8 cellular contexts compared by ENCODE assay signal in the genomic region with DNA sequence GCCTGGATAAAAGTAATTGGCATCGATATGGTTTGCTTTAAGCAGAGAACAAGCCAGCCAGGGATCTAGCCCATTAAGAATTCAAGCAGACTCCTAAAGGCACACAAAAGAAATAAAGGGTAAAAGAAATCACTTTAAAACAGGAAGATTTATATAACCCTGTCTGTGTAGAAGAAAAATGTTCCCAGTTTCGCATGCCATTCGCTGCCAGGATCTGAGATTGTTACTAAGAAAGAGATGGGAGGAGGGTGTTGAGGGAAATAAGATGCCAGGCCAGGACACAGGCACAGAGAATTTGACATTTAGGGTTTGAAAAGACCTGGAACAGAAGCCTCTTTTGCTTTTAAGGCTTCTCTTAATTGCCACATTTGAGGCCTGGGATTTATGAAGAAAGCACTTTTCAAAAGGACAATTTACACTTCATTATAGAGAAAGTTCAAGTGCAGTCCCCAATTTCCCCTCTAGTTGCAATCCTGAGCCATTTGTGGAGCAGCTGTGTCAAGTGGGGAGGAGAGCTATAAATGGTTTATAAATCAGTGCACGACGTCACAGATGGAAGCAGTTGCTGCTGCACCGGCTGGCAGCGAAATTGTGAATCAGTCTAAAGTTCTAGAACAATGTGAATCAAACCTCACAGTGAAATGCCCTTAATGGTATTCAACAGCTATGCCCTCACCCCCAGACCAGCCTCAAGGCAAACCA. TPM values are rescaled to one million over a fixed set of nuclear protein-coding genes. Genes with fewer than 3 reads are reported as not detected.
DNase-seq lines count a peak whose midpoint lies in the region; ATAC-seq and TF ChIP-seq lines count a peak whose summit lies in the region.

No MANE protein-coding gene starts in this region.

- intact Hi-C loops in activated CD4-positive, alpha-beta T cell treated with anti-CD3 and anti-CD28 coated beads, Interleukin-2, amount 10 ng/mL, durations not matched to agents 24 days and 14 days (cut with micrococcal nuclease), result no loop called here

- TF ChIP-seq CTCF in choroid plexus epithelial cell (conservative IDR thresholded peaks at IDR 0.05; ENCODE audit: low read depth, low read length) (peak; percentile 63), mesothelial cell of epicardium (IDR thresholded peaks at IDR 0.05; ENCODE audit: unreplicated experiment) (peak; percentile 52)

- H3K9me3 Mint-ChIP-seq in activated CD4-positive, alpha-beta T cell treated with anti-CD3 and anti-CD28 coated beads, Interleukin-2, amount 10 ng/mL, durations not matched to agents 24 days and 14 days, result peaks cover under 1% of the 10 kb centered on the region
- H3K9me3 Mint-ChIP-seq in mesothelial cell of epicardium, result peaks cover under 1% of the 10 kb centered on the region
- H3K9me3 Mint-ChIP-seq in activated T-cell treated with anti-CD3 and anti-CD28 coated beads, Interleukin-2, amount 50 U/mL, for 4 hours, result no peaks in the 10 kb centered on the region

- ATAC-seq in activated T-cell treated with anti-CD3 and anti-CD28 coated beads, Interleukin-2, amount 50 U/mL, for 4 hours, result no peak
- no peak for ATAC-seq in GM21447 (IDR thresholded peaks at IDR 0.05; ENCODE audit: unreplicated experiment)

- H3K27ac Mint-ChIP-seq in activated CD4-positive, alpha-beta T cell treated with anti-CD3 and anti-CD28 coated beads, Interleukin-2, amount 10 ng/mL, durations not matched to agents 24 days and 14 days, result no peak overlapping the region
- H3K27ac Mint-ChIP-seq in mesothelial cell of epicardium, result peak overlapping the region; percentile 84

- peak; percentile 63 for DNase-seq in activated CD4-positive, alpha-beta T cell treated with anti-CD3 and anti-CD28 coated beads, Interleukin-2, amount 10 ng/mL, durations not matched to agents 24 days and 14 days
- DNase-seq in activated CD4-positive, alpha-beta T cell treated with anti-CD3 and anti-CD28 coated beads, Interleukin-2, amount 50 U/mL, for 48 hours, result no peak
- DNase-seq in NCI-H2227 (lab: John Stamatoyannopoulos, UW; ENCODE audit: unreplicated experiment) (peak; percentile 78), choroid plexus epithelial cell (ENCODE audit: low read depth) (peak; percentile 62), mesothelial cell of epicardium (ENCODE audit: low spot score in 2 of 2, unreplicated experiment in 2 of 2) (no peak)
- no peak for DNase-seq in activated T-cell treated with anti-CD3 and anti-CD28 coated beads, Interleukin-2, amount 50 U/mL, for 4 hours
- no peak for DNase-seq in activated naive CD4-positive, alpha-beta T cell (lab: John Stamatoyannopoulos, UW)

- H3K4me3 Mint-ChIP-seq in activated CD4-positive, alpha-beta T cell treated with anti-CD3 and anti-CD28 coated beads, Interleukin-2, amount 10 ng/mL, durations not matched to agents 24 days and 14 days, result no peak overlapping the region
- H3K4me3 Mint-ChIP-seq in mesothelial cell of epicardium, result no peak overlapping the region
- H3K4me3 Mint-ChIP-seq in activated T-cell treated with anti-CD3 and anti-CD28 coated beads, Interleukin-2, amount 50 U/mL, for 4 hours, result no peak overlapping the region

- H3K36me3 Mint-ChIP-seq in activated CD4-positive, alpha-beta T cell treated with anti-CD3 and anti-CD28 coated beads, Interleukin-2, amount 10 ng/mL, durations not matched to agents 24 days and 14 days (ENCODE audit: low read depth), result peaks cover 3% of the 10 kb centered on the region
- H3K36me3 Mint-ChIP-seq in mesothelial cell of epicardium, result no peaks in the 10 kb centered on the region
- H3K36me3 Mint-ChIP-seq in activated T-cell treated with anti-CD3 and anti-CD28 coated beads, Interleukin-2, amount 50 U/mL, for 4 hours (ENCODE audit: insufficient read depth), result no peaks in the 10 kb centered on the region

- H3K4me3 ChIP-seq in choroid plexus epithelial cell (ENCODE audit: low read depth, low read length), result no peak overlapping the region

- H3K27me3 Mint-ChIP-seq in activated CD4-positive, alpha-beta T cell treated with anti-CD3 and anti-CD28 coated beads, Interleukin-2, amount 10 ng/mL, durations not matched to agents 24 days and 14 days, result peaks cover 3% of the 10 kb centered on the region
- H3K27me3 Mint-ChIP-seq in mesothelial cell of epicardium (ENCODE audit: low read depth), result no peaks in the 10 kb centered on the region
- peaks cover 3% of the 10 kb centered on the region for H3K27me3 Mint-ChIP-seq in activated T-cell treated with anti-CD3 and anti-CD28 coated beads, Interleukin-2, amount 50 U/mL, for 4 hours (ENCODE audit: low read depth)

- H3K4me1 Mint-ChIP-seq in activated CD4-positive, alpha-beta T cell treated with anti-CD3 and anti-CD28 coated beads, Interleukin-2, amount 10 ng/mL, durations not matched to agents 24 days and 14 days, result peaks cover 19% of the 10 kb centered on the region
- H3K4me1 Mint-ChIP-seq in mesothelial cell of epicardium, result peaks cover 44% of the 10 kb centered on the region
- H3K4me1 Mint-ChIP-seq in activated T-cell treated with anti-CD3 and anti-CD28 coated beads, Interleukin-2, amount 50 U/mL, for 4 hours (ENCODE audit: low read depth), result peaks cover 7% of the 10 kb centered on the region

RNA-seq across cellular contexts. Expression of a gene that starts 26.4 kb away (rescaled TPM):
- total RNA-seq in activated CD4-positive, alpha-beta T cell treated with anti-CD3 and anti-CD28 coated beads, Interleukin-2, amount 10 ng/mL, durations not matched to agents 24 days and 14 days, result 32.0 and 32.7 TPM in 2 replicates
- 28.2 to 29.5 TPM (median 28.6 TPM) in 3 replicates for total RNA-seq in mesothelial cell of epicardium
- total RNA-seq in activated T-cell treated with anti-CD3 and anti-CD28 coated beads, Interleukin-2, amount 50 U/mL, for 4 hours, result 10 to 100 TPM; 19.5 to 24.8 (median 22.4) TPM

RNA-seq across cellular contexts. Expression of a gene that starts 26.8 kb away (rescaled TPM):
- total RNA-seq in activated CD4-positive, alpha-beta T cell treated with anti-CD3 and anti-CD28 coated beads, Interleukin-2, amount 10 ng/mL, durations not matched to agents 24 days and 14 days, result 15.7 and 16.0 TPM in 2 replicates
- 28.0 to 35.0 TPM (median 30.6 TPM) in 3 replicates for total RNA-seq in mesothelial cell of epicardium
- total RNA-seq in activated T-cell treated with anti-CD3 and anti-CD28 coated beads, Interleukin-2, amount 50 U/mL, for 4 hours, result 10 to 100 TPM in 2 of 3 donors, 1 to 10 TPM in 1; 8.8 to 18.1 (median 11.2) TPM

Comparison
In these comparisons a context has a peak if more than half of its experiments do, and no peak if none do; other contexts are left out.
1. DNase-seq: peak in activated CD4-positive, alpha-beta T cell treated with anti-CD3 and anti-CD28 coated beads, Interleukin-2, amount 10 ng/mL, durations not matched to agents 24 days and 14 days (single experiment), NCI-H2227 (single experiment) and choroid plexus epithelial cell (single experiment); none in activated CD4-positive, alpha-beta T cell treated with anti-CD3 and anti-CD28 coated beads, Interleukin-2, amount 50 U/mL, for 48 hours (0 of 2), mesothelial cell of epicardium (0 of 2), activated T-cell treated with anti-CD3 and anti-CD28 coated beads, Interleukin-2, amount 50 U/mL, for 4 hours (single experiment) and activated naive CD4-positive, alpha-beta T cell (0 of 4).